In genomic region chr3:129015388-129016105, GRCh38 we compare ENCODE assay signal across 9 cellular contexts. TPM values are rescaled to one million over a fixed set of nuclear protein-coding genes. Genes with fewer than 3 reads are reported as not detected.
A peak's percentile ranks its signal among the peaks of the same experiment; 100 is the strongest.
DNase-seq lines count a peak whose midpoint lies in the region; ATAC-seq and TF ChIP-seq lines count a peak whose summit lies in the region.
"Had no signal": no experiment of that assay in that cellular context is flagged by ENCODE, and none has a peak within 500 bp of the region (broad histone marks: within the 10 kb centered on the region; RNA-seq: fewer than 3 reads in every experiment).

No MANE protein-coding gene starts in this region.

- no peak for TF ChIP-seq EP300 in sigmoid colon (IDR thresholded peaks at IDR 0.05)

- POLR2A ChIA-PET in activated B cell treated with CpG ODN at 0.5 μM for 24 hours (lab: Charles Lee) = interaction anchor here (0.7 to 3.0 kb wide), 13 partner anchors 8 to 335 kb away, joined by 3 to 45 read pairs (median 8); partner anchors contain the start of genes CFAP92, COPG1 and RAB43

- no peak for ATAC-seq in activated B cell treated with CpG ODN at 0.5 μM for 24 hours (ENCODE audit: low read depth)
- peak; percentile 60 for ATAC-seq in effector memory CD8-positive, alpha-beta T cell (replicated peaks)
- no peak for ATAC-seq in HG03457 (IDR thresholded peaks at IDR 0.05; ENCODE audit: unreplicated experiment)
- ATAC-seq in GM21723 (IDR thresholded peaks at IDR 0.05; ENCODE audit: unreplicated experiment) = no peak

- H3K27me3 ChIP-seq in sigmoid colon = no peaks in the 10 kb centered on the region

- no peak for TF ChIP-seq POLR2A in sigmoid colon (IDR thresholded peaks at IDR 0.05)

- peaks cover 0 to 21% (median 8%) of the 10 kb centered on the region in 4 donors for H3K4me1 ChIP-seq in sigmoid colon

- peak; percentile 13 for DNase-seq in EH (ENCODE audit: low read depth)
- DNase-seq in activated B cell treated with CpG ODN at 0.5 μM for 24 hours = no peak
- DNase-seq in effector memory CD8-positive, alpha-beta T cell = peak; percentile 31 to 44 (median 35)
- no peak for DNase-seq in sigmoid colon
- no peak for DNase-seq in DMS79 treated with DMSO at 0.1 percent for 48 hours (lab: John Stamatoyannopoulos, UW)
- no peak for DNase-seq in foreskin melanocyte

- no peaks in the 10 kb centered on the region for H3K36me3 ChIP-seq in sigmoid colon

- CTCF ChIA-PET in activated B cell treated with CpG ODN at 0.5 μM for 24 hours (lab: Charles Lee) = interaction anchor here (0.7 to 3.9 kb wide), 16 partner anchors 8 to 301 kb away, joined by 3 to 63 read pairs (median 4); partner anchors contain the start of genes CFAP92 and RAB43

- intact Hi-C loops in activated B cell treated with CpG ODN at 0.5 μM for 24 hours (cut with micrococcal nuclease) (loop anchor here (1.0 kb wide), 5 partner anchors 10 to 105 kb away; partner anchors contain the start of gene CFAP92), sigmoid colon (cut with DNase I) (no loop called here)

- H3K27ac ChIP-seq in sigmoid colon = peak overlapping the region; percentile 47 to 69 (median 56)

- no peak overlapping the region for H3K4me3 ChIP-seq in sigmoid colon

- H3K36me3 Mint-ChIP-seq in activated B cell treated with CpG ODN at 0.5 μM for 24 hours (ENCODE audit: low read depth) = no peaks in the 10 kb centered on the region
- peaks cover 3% of the 10 kb centered on the region for H3K36me3 Mint-ChIP-seq in effector memory CD8-positive, alpha-beta T cell (ENCODE audit: insufficient read depth)

- H3K27me3 Mint-ChIP-seq in activated B cell treated with CpG ODN at 0.5 μM for 24 hours = no peaks in the 10 kb centered on the region
- no peaks in the 10 kb centered on the region for H3K27me3 Mint-ChIP-seq in effector memory CD8-positive, alpha-beta T cell

- peak overlapping the region; percentile 55 for H3K4me3 Mint-ChIP-seq in activated B cell treated with CpG ODN at 0.5 μM for 24 hours
- peak overlapping the region; percentile 85 for H3K4me3 Mint-ChIP-seq in effector memory CD8-positive, alpha-beta T cell

- no peaks in the 10 kb centered on the region for H3K9me3 ChIP-seq in sigmoid colon

- TF ChIP-seq CTCF in activated B cell treated with CpG ODN at 0.5 μM for 24 hours (IDR thresholded peaks at IDR 0.05) (no peak), sigmoid colon (IDR thresholded peaks at IDR 0.05) (no peak)

- peaks cover 41% of the 10 kb centered on the region for H3K4me1 Mint-ChIP-seq in activated B cell treated with CpG ODN at 0.5 μM for 24 hours
- H3K4me1 Mint-ChIP-seq in effector memory CD8-positive, alpha-beta T cell (ENCODE audit: low read depth in 2 of 2) = peaks cover 35% of the 10 kb centered on the region in 2 donors

- peak overlapping the region; percentile 80 for H3K27ac Mint-ChIP-seq in activated B cell treated with CpG ODN at 0.5 μM for 24 hours
- H3K27ac Mint-ChIP-seq in effector memory CD8-positive, alpha-beta T cell = peak overlapping the region; percentile 96 to 97

- WGBS in sigmoid colon, 2 donors = 47 to 85% methylated on average over 19 of the region's 19 CpGs

- H3K9me3 Mint-ChIP-seq in activated B cell treated with CpG ODN at 0.5 μM for 24 hours = no peaks in the 10 kb centered on the region
- H3K9me3 Mint-ChIP-seq in effector memory CD8-positive, alpha-beta T cell = no peaks in the 10 kb centered on the region

RNA-seq across cellular contexts. Expression of gene EFCC1, which starts 14.4 kb away (rescaled TPM):
- total RNA-seq in activated B cell treated with CpG ODN at 0.5 μM for 24 hours = not detected in 2 replicates
- total RNA-seq in sigmoid colon = 10 to 100 TPM in 1 of 4 donors, 1 to 10 TPM in 3; 4.6 to 15.0 (median 5.3) TPM
- polyA plus RNA-seq in sigmoid colon = 1 to 10 TPM in 2 of 3 donors, under 1 TPM in 1; 0.46 to 2.4 (median 1.9) TPM

RNA-seq across cellular contexts. Expression of gene CFAP92, which starts 21.7 kb away (rescaled TPM):
- total RNA-seq in activated B cell treated with CpG ODN at 0.5 μM for 24 hours = not detected in 2 replicates
- under 1 TPM in 3 of 4 donors, not detected in 1; under 0.01 to 0.83 (median 0.33) TPM for total RNA-seq in sigmoid colon
- 1 to 10 TPM in 1 of 3 donors, under 1 TPM in 1, not detected in 1; 0.61 to 1.2 TPM for polyA plus RNA-seq in sigmoid colon

RNA-seq across cellular contexts. Expression of gene GP9, which starts 45.0 kb away (rescaled TPM):
- not detected in 2 replicates for total RNA-seq in activated B cell treated with CpG ODN at 0.5 μM for 24 hours
- not detected for total RNA-seq in sigmoid colon
- polyA plus RNA-seq in sigmoid colon = under 1 TPM in 1 of 3 donors, not detected in 2; 0.26 TPM
- total RNA-seq: subcutaneous adipose tissue had no signal

Comparison
In these comparisons a context has a peak if more than half of its experiments do, and no peak if none do; other contexts are left out.
1. DNase-seq: peak in EH (single experiment) and effector memory CD8-positive, alpha-beta T cell (3 of 3); none in activated B cell treated with CpG ODN at 0.5 μM for 24 hours (single experiment), sigmoid colon (single experiment), DMS79 treated with DMSO at 0.1 percent for 48 hours (single experiment) and foreskin melanocyte (single experiment).